27 cellular contexts compared by ENCODE assay signal in the genomic region with DNA sequence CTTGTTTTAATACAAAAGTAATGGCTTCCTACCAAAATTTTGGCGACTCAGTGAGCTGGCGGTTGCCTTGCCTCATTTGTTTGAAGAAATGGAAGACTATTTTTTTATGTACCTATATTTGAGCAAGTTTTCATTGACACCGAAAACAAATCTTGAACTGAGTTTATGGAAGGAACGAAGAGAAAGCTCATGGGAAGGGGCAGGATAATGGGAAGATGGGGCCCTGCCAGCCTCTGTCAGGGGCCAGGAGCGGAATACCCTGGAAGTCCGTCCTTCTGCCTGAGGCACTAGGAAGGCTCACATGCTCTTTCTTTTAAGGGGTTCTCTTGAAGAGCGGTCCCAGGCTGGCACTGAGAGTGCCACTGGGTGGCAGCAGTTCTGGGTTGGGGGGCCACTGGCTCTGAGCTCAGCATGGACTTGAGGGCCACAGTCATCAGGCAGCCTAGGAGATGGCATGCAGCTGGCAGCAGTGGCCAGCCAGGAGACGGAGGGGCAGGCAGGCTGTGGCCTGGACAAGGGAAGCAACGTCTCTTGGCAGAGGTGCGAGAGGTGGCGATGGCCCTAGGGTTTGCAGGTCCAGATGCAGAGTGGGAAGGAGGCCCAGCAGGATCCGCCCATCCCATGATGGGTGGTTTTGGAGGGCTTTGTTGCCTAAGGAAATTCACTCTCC.
"Had no signal": no experiment of that assay in that cellular context is flagged by ENCODE, and none has a peak within 500 bp of the region (broad histone marks: within the 10 kb centered on the region; RNA-seq: fewer than 3 reads in every experiment).

No MANE protein-coding gene starts in this region.

- H3K4me3 Mint-ChIP-seq: activated CD8-positive, alpha-beta T cell treated with anti-CD3 and anti-CD28 coated beads, Interleukin-2, amount 10 ng/mL, durations not matched to agents 7 days and 5 days; activated naive CD8-positive, alpha-beta T cell treated with anti-CD3 and anti-CD28 coated beads, Interleukin-2, amount 10 ng/mL, durations not matched to agents 7 days and 5 days; T-helper 17 cell; WTC11 had no signal

- H3K4me3 ChIP-seq: adrenal gland, breast epithelium, MG63, SJSA1 had no signal

- H3K4me1 ChIP-seq: breast epithelium, SJSA1 had no signal

- DNase-seq: activated CD4-positive, alpha-beta T cell treated with anti-CD3 and anti-CD28 coated beads for 48 hours; activated CD4-positive, alpha-beta T cell treated with anti-CD3 and anti-CD28 coated beads, Interleukin-2, amount 50 U/mL, for 4 hours; activated CD4-positive, CD25-positive, alpha-beta regulatory T cell treated with anti-CD3 and anti-CD28 coated beads, Interleukin-2, amount 50 U/mL, for 72 hours; activated CD8-positive, alpha-beta memory T cell treated with anti-CD3 and anti-CD28 coated beads, Interleukin-2, amount 50 U/mL, for 48 hours; activated CD8-positive, alpha-beta T cell treated with anti-CD3 and anti-CD28 coated beads, Interleukin-2, amount 10 ng/mL, durations not matched to agents 7 days and 5 days; activated naive CD4-positive, alpha-beta T cell treated with anti-CD3 and anti-CD28 coated beads, Interleukin-2, amount 50 U/mL, for 16 hours; activated naive CD8-positive, alpha-beta T cell treated with anti-CD3 and anti-CD28 coated beads, Interleukin-2, amount 10 ng/mL, durations not matched to agents 7 days and 5 days; activated T-cell treated with anti-CD3 and anti-CD28 coated beads, Interleukin-2, amount 50 U/mL, for 1 hour; adrenal gland; MG63; NCI-H1105 treated with DMSO at 0.1 percent for 48 hours; NCI-H1436 treated with DMSO at 0.1 percent for 48 hours; NCI-H187; NCI-H2081 treated with DMSO at 0.1 percent for 48 hours; NCI-H2171 treated with DMSO at 0.1 percent for 48 hours; NCI-H345; NCI-H510A; NCI-H526 treated with DMSO at 0.1 percent for 48 hours; NK-92 treated with Interleukin-12 subunit alpha and Interleukin-12 subunit beta, amount 100 ng/mL, for 24 hours; PC-3; SHP77; T-helper 17 cell; T-helper 9 cell had no signal

- H3K9me3 ChIP-seq: adrenal gland, breast epithelium, MG63, SJSA1 had no signal

- H3K4me1 Mint-ChIP-seq: activated naive CD8-positive, alpha-beta T cell treated with anti-CD3 and anti-CD28 coated beads, Interleukin-2, amount 10 ng/mL, durations not matched to agents 7 days and 5 days; T-helper 17 cell; WTC11 had no signal

- ATAC-seq: activated CD8-positive, alpha-beta T cell treated with anti-CD3 and anti-CD28 coated beads, Interleukin-2, amount 10 ng/mL, durations not matched to agents 7 days and 5 days; PC-3; T-helper 17 cell; WTC11 had no signal

- H3K9me3 Mint-ChIP-seq: activated naive CD8-positive, alpha-beta T cell treated with anti-CD3 and anti-CD28 coated beads, Interleukin-2, amount 10 ng/mL, durations not matched to agents 7 days and 5 days; WTC11 had no signal

- H3K27ac Mint-ChIP-seq: activated CD8-positive, alpha-beta T cell treated with anti-CD3 and anti-CD28 coated beads, Interleukin-2, amount 10 ng/mL, durations not matched to agents 7 days and 5 days; activated naive CD8-positive, alpha-beta T cell treated with anti-CD3 and anti-CD28 coated beads, Interleukin-2, amount 10 ng/mL, durations not matched to agents 7 days and 5 days; T-helper 17 cell; WTC11 had no signal

- H3K36me3 Mint-ChIP-seq: activated naive CD8-positive, alpha-beta T cell treated with anti-CD3 and anti-CD28 coated beads, Interleukin-2, amount 10 ng/mL, durations not matched to agents 7 days and 5 days; WTC11 had no signal

- H3K27me3 ChIP-seq: adrenal gland, breast epithelium, MG63 had no signal

- H3K36me3 ChIP-seq: adrenal gland, breast epithelium, MG63, SJSA1 had no signal

- FAIRE-seq: RCC 7860 had no signal

- H3K27ac ChIP-seq: adrenal gland, breast epithelium, SJSA1 had no signal
